8 cellular contexts compared by ENCODE assay signal in genomic region chr17:46940692-46941404, GRCh38. TPM values are rescaled to one million over a fixed set of nuclear protein-coding genes. Genes with fewer than 3 reads are reported as not detected.
DNase-seq lines count a peak whose midpoint lies in the region; ATAC-seq and TF ChIP-seq lines count a peak whose summit lies in the region.

No MANE protein-coding gene starts in this region.

- H3K4me2 ChIP-seq in fibroblast of lung (ENCODE audit: extremely low read depth, insufficient read depth, low read length), result no peak overlapping the region
- no peak overlapping the region for H3K4me2 ChIP-seq in neuronal stem cell (ENCODE audit: insufficient read depth, low read length, poor library complexity, severe bottlenecking)

- WGBS in neuronal stem cell (ENCODE audit: extremely low coverage in 2 of 2, insufficient read length in 2 of 2, insufficient replicate concordance in 1 of 2), 2 donors, result no CpG with 5 or more reads among the region's 7 CpGs

- H2AFZ ChIP-seq in fibroblast of lung (ENCODE audit: low read length) (no peak overlapping the region), neuronal stem cell (ENCODE audit: low read length) (no peak overlapping the region)

- peaks cover 0 to 45% (median 3%) of the 10 kb centered on the region in 3 donors for H3K36me3 ChIP-seq in Peyer's patch
- H3K36me3 ChIP-seq in fibroblast of lung (ENCODE audit: control insufficient read depth, insufficient read depth, low read length), result peaks cover 20% of the 10 kb centered on the region
- H3K36me3 ChIP-seq in neuronal stem cell (replicated peaks in 1 of 2; ENCODE audit: control insufficient read depth in 2 of 2, insufficient read depth in 2 of 2, low read length in 2 of 2), result peaks cover 20 to 55% of the 10 kb centered on the region in 2 donors
- peaks cover 41% of the 10 kb centered on the region for H3K36me3 ChIP-seq in thoracic aorta

- TF ChIP-seq POLR2A in Peyer's patch (IDR thresholded peaks at IDR 0.05), result no peak

- no peak overlapping the region for H2BK15ac ChIP-seq in neuronal stem cell (ENCODE audit: low read length)

- H3K4me1 ChIP-seq in Peyer's patch, result peaks cover 0 to 23% (median 4%) of the 10 kb centered on the region in 4 donors
- peaks cover 3% of the 10 kb centered on the region for H3K4me1 ChIP-seq in fibroblast of lung (ENCODE audit: control insufficient read depth, extremely low read depth, insufficient read depth, low read length)
- peaks cover 13 to 19% of the 10 kb centered on the region in 2 donors for H3K4me1 ChIP-seq in neuronal stem cell (ENCODE audit: control insufficient read depth in 2 of 2, insufficient read depth in 1 of 2, low read depth in 1 of 2, low read length in 2 of 2)
- H3K4me1 ChIP-seq in thoracic aorta (ENCODE audit: control insufficient read depth in 1 of 2, low read depth in 2 of 2), result peaks cover 8 to 15% of the 10 kb centered on the region in 2 donors

- H2BK12ac ChIP-seq in neuronal stem cell (ENCODE audit: low read length), result no peak overlapping the region

- H3K14ac ChIP-seq in neuronal stem cell (ENCODE audit: low read length), result no peak overlapping the region

- no peak overlapping the region for H3K18ac ChIP-seq in neuronal stem cell (ENCODE audit: low read length)

- H4K8ac ChIP-seq in neuronal stem cell (ENCODE audit: low read depth, low read length), result no peak overlapping the region

- no peaks in the 10 kb centered on the region for H3K27me3 ChIP-seq in Peyer's patch
- H3K27me3 ChIP-seq in fibroblast of lung (ENCODE audit: control insufficient read depth, insufficient read depth, low read length), result peaks cover 4% of the 10 kb centered on the region
- H3K27me3 ChIP-seq in neuronal stem cell (ENCODE audit: control insufficient read depth in 3 of 3, insufficient read depth in 3 of 3, low read depth in 1 of 3, low read length in 3 of 3), result no peaks in the 10 kb centered on the region
- H3K27me3 ChIP-seq in thoracic aorta (replicated peaks; ENCODE audit: insufficient read depth), result no peaks in the 10 kb centered on the region

- H3K79me1 ChIP-seq in neuronal stem cell (ENCODE audit: low read depth, low read length), result no peaks in the 10 kb centered on the region

- H3K23ac ChIP-seq in neuronal stem cell (ENCODE audit: low read depth, low read length, poor library complexity), result no peak overlapping the region

- no peak overlapping the region for H2AK5ac ChIP-seq in neuronal stem cell (ENCODE audit: low read depth, low read length)

- no peaks in the 10 kb centered on the region for H4K20me1 ChIP-seq in fibroblast of lung (ENCODE audit: control insufficient read depth, extremely low read depth, insufficient read depth, low read length)

- no peaks in the 10 kb centered on the region for H3K9me3 ChIP-seq in Peyer's patch
- no peaks in the 10 kb centered on the region for H3K9me3 ChIP-seq in fibroblast of lung (ENCODE audit: control insufficient read depth, insufficient read depth, low read depth, low read length)
- H3K9me3 ChIP-seq in neuronal stem cell (replicated peaks in 1 of 2; ENCODE audit: control insufficient read depth in 2 of 2, insufficient read depth in 1 of 2, low read depth in 1 of 2, low read length in 2 of 2), result no peaks in the 10 kb centered on the region
- no peaks in the 10 kb centered on the region for H3K9me3 ChIP-seq in thoracic aorta

- no peak overlapping the region for H2BK5ac ChIP-seq in neuronal stem cell (ENCODE audit: low read length)

- no peak overlapping the region for H4K91ac ChIP-seq in neuronal stem cell (ENCODE audit: low read depth, low read length, poor library complexity)

- DNase-seq in Right ventricle myocardium inferior (ENCODE audit: missing footprints) (peak; percentile 81), cardiac septum (ENCODE audit: low spot score) (no peak), Kasumi-1 (lab: John Stamatoyannopoulos, UW) (peak; percentile 89 to 93), Peyer's patch (peak; percentile 66 to 89 (median 82)), fibroblast of lung (ENCODE audit: low read depth in 2 of 2) (peak; percentile 55 to 69), neuronal stem cell (ENCODE audit: low spot score) (peak; percentile 57), thoracic aorta (ENCODE audit: low spot score) (no peak)
- DNase-seq in activated T-cell treated with anti-CD3 and anti-CD28 coated beads, Interleukin-2, amount 50 U/mL, for 48 hours, result peak; percentile 79 to 80

- peak; percentile 73 for ATAC-seq in Right ventricle myocardium inferior
- ATAC-seq in thoracic aorta (ENCODE audit: insufficient number of reproducible peaks, low FRiP score, low read depth), result no peak

- peak; percentile 44 to 93 (median 86) for TF ChIP-seq CTCF in Peyer's patch (IDR thresholded peaks at IDR 0.05)
- peak; percentile 80 to 96 for TF ChIP-seq CTCF in fibroblast of lung (conservative IDR thresholded peaks at IDR 0.05 in 1 of 2, IDR thresholded peaks at IDR 0.05 in 1 of 2; ENCODE audit: low read depth in 1 of 2, low read length in 2 of 2)
- peak; percentile 68 for TF ChIP-seq CTCF in thoracic aorta (IDR thresholded peaks at IDR 0.05)

- no peak overlapping the region for H2BK120ac ChIP-seq in neuronal stem cell (ENCODE audit: low read depth, low read length)

- no peak overlapping the region for H3K4ac ChIP-seq in neuronal stem cell (ENCODE audit: low read length)

- intact Hi-C loops in Right ventricle myocardium inferior (cut with DNase I), result loop anchor here (1.0 to 2.0 kb wide), 2 partner anchors 60 to 98 kb away; no protein-coding TSS in a partner anchor
- intact Hi-C loops in cardiac septum (cut with DNase I), result loop anchor here (5.0 kb wide), 1 partner anchor 99 kb away; no protein-coding TSS in a partner anchor

- H3K27ac ChIP-seq in Peyer's patch (peak overlapping the region in 1 of 4 donors; percentile 20), fibroblast of lung (ENCODE audit: insufficient read depth, low read length) (no peak overlapping the region), neuronal stem cell (replicated peaks; ENCODE audit: low read length) (no peak overlapping the region), thoracic aorta (no peak overlapping the region)

- no peak overlapping the region for H3K4me3 ChIP-seq in Peyer's patch
- H3K4me3 ChIP-seq in fibroblast of lung (replicated peaks in 1 of 4; ENCODE audit: control extremely low read depth in 1 of 4, insufficient read depth in 1 of 4, low read depth in 3 of 4, low read length in 4 of 4), result no peak overlapping the region
- H3K4me3 ChIP-seq in neuronal stem cell (ENCODE audit: low read length in 2 of 2), result no peak overlapping the region
- H3K4me3 ChIP-seq in thoracic aorta, result no peak overlapping the region

- H3K9ac ChIP-seq in fibroblast of lung (ENCODE audit: insufficient read depth, low read length) (no peak overlapping the region), neuronal stem cell (ENCODE audit: low read depth, low read length, poor library complexity) (no peak overlapping the region)

- H3K79me2 ChIP-seq in fibroblast of lung (ENCODE audit: control insufficient read depth, insufficient read depth, low read length), result no peaks in the 10 kb centered on the region

RNA-seq across cellular contexts. Expression of gene GOSR2, which starts 17.9 kb away (rescaled TPM):
- total RNA-seq in Right ventricle myocardium inferior (35.2 TPM), cardiac septum (45.9 TPM), Peyer's patch (100 to 1,000 TPM in 3 of 4 donors, 10 to 100 TPM in 1; 77.6 to 148 (median 121) TPM), fibroblast of lung (42.1 and 49.5 TPM in 2 replicates), thoracic aorta (10 to 100 TPM; 30.9 to 94.8 TPM)
- polyA plus RNA-seq in fibroblast of lung, result 59.8 and 72.8 TPM in 2 replicates
- 44.3 and 46.9 TPM in 2 replicates for polyA plus RNA-seq in fibroblast of lung (2012)
- 49.4 and 60.5 TPM in 2 replicates for polyA minus RNA-seq in fibroblast of lung (ENCODE audit: low replicate concordance)
- polyA plus RNA-seq in neuronal stem cell (2013, experiment 1 of 2), result 19.9 TPM
- 21.0 TPM for polyA plus RNA-seq in neuronal stem cell (2013, experiment 2 of 2)

RNA-seq across cellular contexts. Expression of gene RPRML, which starts 38.2 kb away (rescaled TPM):
- total RNA-seq in Right ventricle myocardium inferior, result not detected
- 0.38 TPM for total RNA-seq in cardiac septum
- under 1 TPM in 1 of 4 donors, not detected in 3; 0.88 TPM for total RNA-seq in Peyer's patch
- not detected in 2 replicates for total RNA-seq in fibroblast of lung
- polyA plus RNA-seq in fibroblast of lung, result not detected in 2 replicates
- polyA plus RNA-seq in fibroblast of lung (2012), result not detected in 2 replicates
- not detected in 2 replicates for polyA minus RNA-seq in fibroblast of lung (ENCODE audit: low replicate concordance)
- 1.5 TPM for polyA plus RNA-seq in neuronal stem cell (2013, experiment 1 of 2)
- 1.5 TPM for polyA plus RNA-seq in neuronal stem cell (2013, experiment 2 of 2)
- not detected for total RNA-seq in thoracic aorta

Comparison
In these comparisons a context has a peak if more than half of its experiments do, and no peak if none do; other contexts are left out.
1. DNase-seq: peak in Right ventricle myocardium inferior (single experiment), Kasumi-1 (2 of 2), Peyer's patch (3 of 3), activated T-cell treated with anti-CD3 and anti-CD28 coated beads, Interleukin-2, amount 50 U/mL, for 48 hours (2 of 2), fibroblast of lung (2 of 2) and neuronal stem cell (single experiment); none in cardiac septum (single experiment) and thoracic aorta (single experiment).
2. Peak in every context shown above with its lines, with median percentiles within 50 percentile points of each other: CTCF ChIP-seq.